9 cellular contexts compared by ENCODE assay signal in the genomic region with DNA sequence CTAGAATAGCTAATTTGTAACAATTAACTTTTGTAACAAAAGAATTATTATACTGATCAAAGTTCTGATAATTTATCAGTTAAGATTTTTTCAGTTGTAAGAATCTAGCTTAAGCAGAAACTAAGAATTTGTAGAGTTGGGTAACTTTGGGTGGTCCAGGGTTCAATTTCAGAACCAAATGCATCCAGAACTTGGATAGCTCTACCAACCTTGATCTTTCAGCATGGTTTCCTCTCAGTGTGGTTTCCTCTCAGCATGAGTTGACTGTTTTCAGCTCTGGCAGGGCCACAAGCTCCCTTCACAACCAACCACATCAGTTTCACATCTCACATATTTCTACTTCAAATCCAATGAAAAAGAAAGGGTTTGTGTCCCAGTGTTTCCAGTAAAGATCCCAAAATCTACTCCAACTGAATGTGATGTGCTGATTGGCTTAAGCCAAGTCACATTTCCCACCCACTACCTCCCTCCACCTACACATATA. TPM values are rescaled to one million over a fixed set of nuclear protein-coding genes. Genes with fewer than 3 reads are reported as not detected.
DNase-seq lines count a peak whose midpoint lies in the region; ATAC-seq, FAIRE-seq and TF ChIP-seq lines count a peak whose summit lies in the region.
"Had no signal": no experiment of that assay in that cellular context is flagged by ENCODE, and none has a peak within 500 bp of the region (broad histone marks: within the 10 kb centered on the region; RNA-seq: fewer than 3 reads in every experiment).

No MANE protein-coding gene starts in this region.

- H3F3A ChIP-seq in MM.1S (ENCODE audit: insufficient read depth, low read length), result peaks cover 16% of the 10 kb centered on the region

- H3K4me1 ChIP-seq in liver (ENCODE audit: control insufficient read depth in 4 of 4, insufficient read depth in 4 of 4, low read length in 3 of 4), result peaks cover 5 to 44% (median 39%) of the 10 kb centered on the region in 4 donors
- H3K4me1 ChIP-seq in HepG2 (ENCODE audit: insufficient read depth, low read length), result peaks cover 35% of the 10 kb centered on the region
- peaks cover 25% of the 10 kb centered on the region for H3K4me1 ChIP-seq in MM.1S (ENCODE audit: low read length)
- peaks cover 8 to 12% of the 10 kb centered on the region in 2 donors for H3K4me1 ChIP-seq in kidney (ENCODE audit: control insufficient read depth in 1 of 2, insufficient read depth in 1 of 2, low read depth in 1 of 2, low read length in 2 of 2)

- TF ChIP-seq CTCF in liver (IDR thresholded peaks at IDR 0.05; ENCODE audit: low read depth, low read length, missing input control) (no peak), HepG2 (CRISPR knock-in tag; IDR thresholded peaks at IDR 0.05) (no peak), MM.1S (IDR thresholded peaks at IDR 0.05; ENCODE audit: low read length) (no peak), astrocyte of the spinal cord (IDR thresholded peaks at IDR 0.05; ENCODE audit: low read depth, low read length) (no peak), kidney (IDR thresholded peaks at IDR 0.05; ENCODE audit: borderline replicate concordance, extremely low read depth, insufficient read depth) (no peak)

- H2AFZ ChIP-seq in HepG2 (ENCODE audit: low read length) (no peak overlapping the region), MM.1S (ENCODE audit: low read length) (no peak overlapping the region)

- H3K4me3 ChIP-seq in liver (ENCODE audit: low read depth in 1 of 3, low read length in 3 of 3), result no peak overlapping the region
- H3K4me3 ChIP-seq in HepG2 (replicated peaks in 1 of 3; ENCODE audit: insufficient read depth in 1 of 3, low read depth in 2 of 3, low read length in 3 of 3), result no peak overlapping the region
- H3K4me3 ChIP-seq in MM.1S (ENCODE audit: low read length), result no peak overlapping the region
- H3K4me3 ChIP-seq in astrocyte of the spinal cord (ENCODE audit: low read depth, low read length), result no peak overlapping the region
- no peak overlapping the region for H3K4me3 ChIP-seq in kidney (ENCODE audit: low read length in 2 of 2)

- BruUV-seq in HepG2 (replicated peaks; lab: Mats Ljungman, UMichigan), result no TSS peak

- ATAC-seq in HepG2, result no peak
- ATAC-seq in GM19463 (IDR thresholded peaks at IDR 0.05; ENCODE audit: unreplicated experiment), result no peak
- ATAC-seq: left cardiac atrium had no signal

- H3K27me3 ChIP-seq in liver (ENCODE audit: control insufficient read depth in 4 of 4, insufficient read depth in 4 of 4, low read length in 3 of 4) (no peaks in the 10 kb centered on the region), HepG2 (ENCODE audit: control insufficient read depth in 1 of 2, insufficient read depth in 2 of 2, low read length in 2 of 2) (no peaks in the 10 kb centered on the region; a peak in 1 of 5 replicates), MM.1S (replicated peaks; ENCODE audit: insufficient read depth, low read length) (0 out of 2 replicates have a peak, but pooled peaks cover 6% of the 10 kb centered on the region)

- H3K36me3 ChIP-seq in liver (ENCODE audit: control insufficient read depth in 4 of 4, insufficient read depth in 3 of 4, low read depth in 1 of 4, low read length in 3 of 4) (no peaks in the 10 kb centered on the region), HepG2 (replicated peaks in 1 of 2; ENCODE audit: control insufficient read depth in 1 of 2, insufficient read depth in 2 of 2, low read length in 2 of 2) (no peaks in the 10 kb centered on the region), MM.1S (replicated peaks; ENCODE audit: insufficient read depth, low read length) (no peaks in the 10 kb centered on the region), kidney (ENCODE audit: control insufficient read depth in 1 of 2, insufficient read depth in 2 of 2, low read length in 2 of 2) (no peaks in the 10 kb centered on the region)

- no peak for FAIRE-seq in HepG2 (lab: Jason Lieb, UNC)
- no peak for FAIRE-seq in kidney (lab: Jason Lieb, UNC)

- TF ChIP-seq EP300 in HepG2 (IDR thresholded peaks at IDR 0.05; ENCODE audit: low read depth in 2 of 2, low read length in 2 of 2) (no peak), HepG2 (CRISPR knock-in tag; IDR thresholded peaks at IDR 0.05; ENCODE audit: borderline replicate concordance) (no peak)

- no peak overlapping the region for H3K9ac ChIP-seq in liver (ENCODE audit: low read depth in 1 of 2, low read length in 2 of 2)
- H3K9ac ChIP-seq in HepG2 (ENCODE audit: insufficient read depth, low read depth, low read length), result no peak overlapping the region
- H3K9ac ChIP-seq in MM.1S (ENCODE audit: low read length), result no peak overlapping the region
- H3K9ac ChIP-seq in kidney (ENCODE audit: low read length in 2 of 2), result no peak overlapping the region

- in situ Hi-C loops in HepG2 (cut with HindIII; ENCODE audit: extremely low pct_ligation_motif_present, low pct_unique_long_range_greater_than_20kb), result no loop called here
- in situ Hi-C loops in astrocyte of the spinal cord (cut with HindIII; ENCODE audit: low sequenced_read_pairs), result no loop called here

- no peak for DNase-seq in HepG2 (ENCODE audit: low spot score)
- peak; percentile 60 for DNase-seq in MM.1S
- peak; percentile 57 for DNase-seq in astrocyte of the spinal cord (ENCODE audit: low read depth, low spot score)
- no peak for DNase-seq in HCEC 1CT
- no peak for DNase-seq in NCI-H146 treated with DMSO at 0.1 percent for 48 hours (lab: John Stamatoyannopoulos, UW; ENCODE audit: unreplicated experiment)
- no peak for DNase-seq in kidney
- DNase-seq: left cardiac atrium had no signal

- H3K9me2 ChIP-seq in MM.1S (replicated peaks; ENCODE audit: insufficient read depth, low read length), result no peaks in the 10 kb centered on the region

- intact Hi-C loops in HepG2 (cut with micrococcal nuclease; ENCODE audit: unreplicated experiment), result loop anchor here (1.0 to 2.0 kb wide), 2 partner anchors 52 to 152 kb away; no protein-coding TSS in a partner anchor
- intact Hi-C loops in kidney (cut with DNase I), result loop anchor here (5.0 kb wide), 1 partner anchor 50 kb away; no protein-coding TSS in a partner anchor

- TF ChIP-seq RAD21 in liver (IDR thresholded peaks at IDR 0.05), result no peak
- TF ChIP-seq RAD21 in HepG2 (CRISPR knock-in tag; IDR thresholded peaks at IDR 0.05), result no peak

- peaks cover 26% of the 10 kb centered on the region for H3K79me2 ChIP-seq in HepG2 (ENCODE audit: insufficient read depth, low read length)
- no peaks in the 10 kb centered on the region for H3K79me2 ChIP-seq in MM.1S (ENCODE audit: low read length)

- CTCF ChIA-PET in HepG2 (lab: Yijun Ruan, JAX; ENCODE audit: low intra/inter-chr PET ratio, low total read pairs), result interaction anchor here (2.2 kb wide), 1 partner anchor 52 kb away, joined by 25 read pairs; no protein-coding TSS in a partner anchor

- peak overlapping the region; percentile 4 to 31 for H3K27ac ChIP-seq in liver (ENCODE audit: low read depth in 1 of 2, low read length in 2 of 2)
- no peak overlapping the region for H3K27ac ChIP-seq in HepG2 (ENCODE audit: extremely low read length, insufficient read depth, low read length)
- no peak overlapping the region for H3K27ac ChIP-seq in MM.1S (ENCODE audit: low read length)
- H3K27ac ChIP-seq in kidney (ENCODE audit: low read depth in 2 of 2, low read length in 2 of 2), result no peak overlapping the region

- POLR2A ChIA-PET in HepG2 (lab: Yijun Ruan, JAX), result no interaction called here

- no peak for TF ChIP-seq POLR2A in HepG2 (IDR thresholded peaks at IDR 0.05; ENCODE audit: insufficient read depth in 1 of 2, low read depth in 2 of 2, low read length in 2 of 2)

- H3K9me3 ChIP-seq in liver (ENCODE audit: control insufficient read depth in 4 of 4, low read length in 3 of 4) (no peaks in the 10 kb centered on the region), HepG2 (ENCODE audit: low read length) (0 out of 2 replicates have a peak, but pooled peaks cover 4% of the 10 kb centered on the region), MM.1S (replicated peaks; ENCODE audit: insufficient read depth, low read length) (no peaks in the 10 kb centered on the region), kidney (ENCODE audit: control insufficient read depth in 1 of 2, low read length in 2 of 2) (no peaks in the 10 kb centered on the region)

- no peak overlapping the region for H3K4me2 ChIP-seq in HepG2 (ENCODE audit: low read depth, low read length)
- H3K4me2 ChIP-seq in MM.1S (ENCODE audit: low read depth, low read length), result peak overlapping the region; percentile 15; the same call in 1 of the 2 replicates

- H4K20me1 ChIP-seq in HepG2 (ENCODE audit: insufficient read depth, low read length) (no peaks in the 10 kb centered on the region; the same call in 1 of the 2 replicates), MM.1S (ENCODE audit: insufficient read depth, low read length) (no peaks in the 10 kb centered on the region)

RNA-seq across cellular contexts. Expression of a gene that starts 3.3 kb away (rescaled TPM):
- total RNA-seq in liver (10 to 100 TPM in 1 of 2 donors, 1 to 10 TPM in 1; 2.2 to 13.2 TPM), HepG2 (2016; rRNA removed; fragmentation: Illumina TruSeq; extraction: Trizol) (15.0 and 17.9 TPM in 2 replicates), kidney (45.2 TPM)
- polyA plus RNA-seq in liver (1 to 10 TPM; 5.6 to 6.2 TPM), HepG2 (2011; rRNA removed) (4.3 and 5.9 TPM in 2 replicates), kidney (ENCODE audit: insufficient read depth, low read depth, low replicate concordance) (6.5 TPM)
- total RNA-seq in HepG2 (2016; cell fraction: cytosol; rRNA removed; fragmentation: Illumina TruSeq; extraction: Trizol; ENCODE audit: low read depth), result 4.8 and 5.4 TPM in 2 replicates
- total RNA-seq in HepG2 (2016; cell fraction: insoluble cytoplasmic fraction; rRNA removed; fragmentation: Illumina TruSeq; extraction: Trizol), result 15.8 and 17.7 TPM in 2 replicates
- 11.2 and 12.0 TPM in 2 replicates for total RNA-seq in HepG2 (2016; cell fraction: membrane; rRNA removed; fragmentation: Illumina TruSeq; extraction: Trizol)
- total RNA-seq in HepG2 (2016; cell fraction: nucleus; rRNA removed; fragmentation: Illumina TruSeq; extraction: Trizol), result 21.8 and 24.6 TPM in 2 replicates
- polyA plus RNA-seq in HepG2 (2011; cell fraction: cytosol; rRNA removed), result 2.6 and 4.4 TPM in 2 replicates
- polyA plus RNA-seq in HepG2 (2011; cell fraction: nucleus; rRNA removed), result 3.1 and 3.5 TPM in 2 replicates
- polyA plus RNA-seq in HepG2 (2012), result 3.1 and 3.3 TPM in 2 replicates
- 3.1 and 3.6 TPM in 2 replicates for polyA plus RNA-seq in HepG2 (2016; cell fraction: cytosol; fragmentation: Illumina TruSeq; extraction: Trizol; ENCODE audit: low read depth)
- 14.7 and 16.1 TPM in 2 replicates for polyA plus RNA-seq in HepG2 (2016; cell fraction: insoluble cytoplasmic fraction; fragmentation: Illumina TruSeq; extraction: Trizol; ENCODE audit: low read depth)
- polyA plus RNA-seq in HepG2 (2016; cell fraction: membrane; fragmentation: Illumina TruSeq; extraction: Trizol; ENCODE audit: low read depth), result 6.2 and 7.4 TPM in 2 replicates
- polyA plus RNA-seq in HepG2 (2016; cell fraction: nucleus; fragmentation: Illumina TruSeq; extraction: Trizol; ENCODE audit: insufficient read depth, low read depth), result 29.8 and 31.9 TPM in 2 replicates
- polyA minus RNA-seq in HepG2 (2011; rRNA and poly(A)+ RNA removed; ENCODE audit: low replicate concordance), result 3.7 and 12.5 TPM in 2 replicates
- polyA minus RNA-seq in HepG2 (2011; cell fraction: cytosol; rRNA and poly(A)+ RNA removed), result 3.7 and 4.0 TPM in 2 replicates
- 8.6 and 13.1 TPM in 2 replicates for polyA minus RNA-seq in HepG2 (2011; cell fraction: nucleus; rRNA and poly(A)+ RNA removed)

RNA-seq across cellular contexts. Expression of a gene that starts 34.7 kb away (rescaled TPM):
- 100 to 1,000 TPM in 1 of 2 donors, 10 to 100 TPM in 1; 13.2 to 182 TPM for total RNA-seq in liver
- 100 to 1,000 TPM in 1 of 2 donors, 10 to 100 TPM in 1; 16.8 to 130 TPM for polyA plus RNA-seq in liver
- 58.1 and 59.9 TPM in 2 replicates for total RNA-seq in HepG2 (2016; rRNA removed; fragmentation: Illumina TruSeq; extraction: Trizol)
- total RNA-seq in HepG2 (2016; cell fraction: cytosol; rRNA removed; fragmentation: Illumina TruSeq; extraction: Trizol; ENCODE audit: low read depth), result 21.6 and 22.5 TPM in 2 replicates
- 50.7 and 62.7 TPM in 2 replicates for total RNA-seq in HepG2 (2016; cell fraction: insoluble cytoplasmic fraction; rRNA removed; fragmentation: Illumina TruSeq; extraction: Trizol)
- 33.4 and 39.8 TPM in 2 replicates for total RNA-seq in HepG2 (2016; cell fraction: membrane; rRNA removed; fragmentation: Illumina TruSeq; extraction: Trizol)
- total RNA-seq in HepG2 (2016; cell fraction: nucleus; rRNA removed; fragmentation: Illumina TruSeq; extraction: Trizol), result 33.1 and 39.3 TPM in 2 replicates
- polyA plus RNA-seq in HepG2 (2011; rRNA removed), result 21.8 and 25.1 TPM in 2 replicates
- polyA plus RNA-seq in HepG2 (2011; cell fraction: cytosol; rRNA removed), result 32.0 and 34.2 TPM in 2 replicates
- 20.1 and 23.1 TPM in 2 replicates for polyA plus RNA-seq in HepG2 (2011; cell fraction: nucleus; rRNA removed)
- polyA plus RNA-seq in HepG2 (2012), result 30.5 and 47.4 TPM in 2 replicates
- polyA plus RNA-seq in HepG2 (2016; cell fraction: cytosol; fragmentation: Illumina TruSeq; extraction: Trizol; ENCODE audit: low read depth), result 30.8 and 35.7 TPM in 2 replicates
- polyA plus RNA-seq in HepG2 (2016; cell fraction: insoluble cytoplasmic fraction; fragmentation: Illumina TruSeq; extraction: Trizol; ENCODE audit: low read depth), result 81.9 and 99.8 TPM in 2 replicates
- polyA plus RNA-seq in HepG2 (2016; cell fraction: membrane; fragmentation: Illumina TruSeq; extraction: Trizol; ENCODE audit: low read depth), result 45.1 and 45.4 TPM in 2 replicates
- polyA plus RNA-seq in HepG2 (2016; cell fraction: nucleus; fragmentation: Illumina TruSeq; extraction: Trizol; ENCODE audit: insufficient read depth, low read depth), result 60.8 and 61.8 TPM in 2 replicates
- 3.6 and 48.3 TPM in 2 replicates for polyA minus RNA-seq in HepG2 (2011; rRNA and poly(A)+ RNA removed; ENCODE audit: low replicate concordance)
- polyA minus RNA-seq in HepG2 (2011; cell fraction: cytosol; rRNA and poly(A)+ RNA removed), result 35.2 and 40.9 TPM in 2 replicates
- 13.9 and 20.1 TPM in 2 replicates for polyA minus RNA-seq in HepG2 (2011; cell fraction: nucleus; rRNA and poly(A)+ RNA removed)
- total RNA-seq in kidney, result 471 TPM
- 378 TPM for polyA plus RNA-seq in kidney (ENCODE audit: insufficient read depth, low read depth, low replicate concordance)

Comparison
In these comparisons a context has a peak if more than half of its experiments do, and no peak if none do; other contexts are left out.
1. H3K27ac ChIP-seq: peak in liver (2 of 2); none in HepG2 (single experiment), MM.1S (single experiment) and kidney (0 of 2).
2. DNase-seq: peak in MM.1S (single experiment) and astrocyte of the spinal cord (single experiment); none in HepG2 (single experiment), HCEC 1CT (single experiment), NCI-H146 treated with DMSO at 0.1 percent for 48 hours (single experiment) and kidney (single experiment).